Comparison of ENCODE assay signal across 10 cellular contexts in genomic region chr9:33472171-33472920, GRCh38. TPM values are rescaled to one million over a fixed set of nuclear protein-coding genes. Genes with fewer than 3 reads are reported as not detected.
DNase-seq lines count a peak whose midpoint lies in the region; ATAC-seq lines count a peak whose summit lies in the region.
"Had no signal": no experiment of that assay in that cellular context is flagged by ENCODE, and none has a peak within 500 bp of the region (broad histone marks: within the 10 kb centered on the region; RNA-seq: fewer than 3 reads in every experiment).

No MANE protein-coding gene starts in this region.

- peaks cover 5 to 47% (median 41%) of the 10 kb centered on the region in 5 donors for H3K36me3 ChIP-seq in subcutaneous abdominal adipose tissue (ENCODE audit: control insufficient read depth in 5 of 5, insufficient read depth in 5 of 5, low read length in 5 of 5)

- peak overlapping the region; percentile 91 for H3K4me3 Mint-ChIP-seq in activated T-cell treated with anti-CD3 and anti-CD28 coated beads, Interleukin-2, amount 50 U/mL, for 4 hours
- peak overlapping the region; percentile 87 for H3K4me3 Mint-ChIP-seq in activated T-helper 17 cell treated with anti-CD3 and anti-CD28 coated beads, Interleukin-2, amount 50 U/mL, for 72 hours
- H3K4me3 Mint-ChIP-seq in immature natural killer cell = peak overlapping the region; percentile 57 to 100 (median 97)

- no peaks in the 10 kb centered on the region for H3K9me3 Mint-ChIP-seq in activated T-cell treated with anti-CD3 and anti-CD28 coated beads, Interleukin-2, amount 50 U/mL, for 4 hours
- H3K9me3 Mint-ChIP-seq in activated T-helper 17 cell treated with anti-CD3 and anti-CD28 coated beads, Interleukin-2, amount 50 U/mL, for 72 hours = no peaks in the 10 kb centered on the region
- no peaks in the 10 kb centered on the region for H3K9me3 Mint-ChIP-seq in immature natural killer cell

- no peak overlapping the region for H3K27ac ChIP-seq in subcutaneous abdominal adipose tissue (ENCODE audit: low read depth, low read length)

- peak overlapping the region in 3 of 5 donors; percentile 82 to 94 (median 94) for H3K9ac ChIP-seq in subcutaneous abdominal adipose tissue (ENCODE audit: low read length in 5 of 5)

- peaks cover 30% of the 10 kb centered on the region for H3K36me3 Mint-ChIP-seq in activated T-cell treated with anti-CD3 and anti-CD28 coated beads, Interleukin-2, amount 50 U/mL, for 4 hours (ENCODE audit: insufficient read depth)
- H3K36me3 Mint-ChIP-seq in activated T-helper 17 cell treated with anti-CD3 and anti-CD28 coated beads, Interleukin-2, amount 50 U/mL, for 72 hours (ENCODE audit: low read depth) = peaks cover 57% of the 10 kb centered on the region
- H3K36me3 Mint-ChIP-seq in immature natural killer cell = peaks cover 13 to 32% (median 13%) of the 10 kb centered on the region in 3 donors

- no peaks in the 10 kb centered on the region for H3K9me3 ChIP-seq in subcutaneous abdominal adipose tissue (ENCODE audit: control insufficient read depth in 5 of 5, low read length in 5 of 5)

- no peaks in the 10 kb centered on the region for H3K27me3 Mint-ChIP-seq in activated T-cell treated with anti-CD3 and anti-CD28 coated beads, Interleukin-2, amount 50 U/mL, for 4 hours (ENCODE audit: low read depth)
- H3K27me3 Mint-ChIP-seq in activated T-helper 17 cell treated with anti-CD3 and anti-CD28 coated beads, Interleukin-2, amount 50 U/mL, for 72 hours = no peaks in the 10 kb centered on the region
- H3K27me3 Mint-ChIP-seq in immature natural killer cell (ENCODE audit: low read depth in 3 of 3) = peaks cover 6 to 8% (median 6%) of the 10 kb centered on the region in 3 donors

- no peaks in the 10 kb centered on the region for H3K27me3 ChIP-seq in subcutaneous abdominal adipose tissue (ENCODE audit: control insufficient read depth in 5 of 5, insufficient read depth in 4 of 5, low read length in 5 of 5)

- H3K4me3 ChIP-seq in subcutaneous abdominal adipose tissue (ENCODE audit: low read depth in 1 of 5, low read length in 5 of 5) = peak overlapping the region in 3 of 5 donors; percentile 27 to 96 (median 95)

- H3K4me1 Mint-ChIP-seq in activated T-cell treated with anti-CD3 and anti-CD28 coated beads, Interleukin-2, amount 50 U/mL, for 4 hours (ENCODE audit: low read depth) = peaks cover 24% of the 10 kb centered on the region
- peaks cover 6% of the 10 kb centered on the region for H3K4me1 Mint-ChIP-seq in activated T-helper 17 cell treated with anti-CD3 and anti-CD28 coated beads, Interleukin-2, amount 50 U/mL, for 72 hours
- peaks cover 20 to 36% of the 10 kb centered on the region in 2 donors for H3K4me1 Mint-ChIP-seq in immature natural killer cell

- peaks cover 4 to 26% (median 23%) of the 10 kb centered on the region in 5 donors for H3K4me1 ChIP-seq in subcutaneous abdominal adipose tissue (ENCODE audit: control insufficient read depth in 5 of 5, insufficient read depth in 5 of 5, low read length in 5 of 5)

- DNase-seq in activated T-cell treated with anti-CD3 and anti-CD28 coated beads, Interleukin-2, amount 50 U/mL, for 4 hours = no peak
- DNase-seq in activated T-cell treated with anti-CD3 and anti-CD28 coated beads, Interleukin-2, amount 50 U/mL, for 1 hour = no peak
- DNase-seq in immature natural killer cell (no peak), NCI-H1092 (lab: John Stamatoyannopoulos, UW) (no peak)
- DNase-seq: left colon, NCI-H2171 had no signal

- no peak for ATAC-seq in activated T-cell treated with anti-CD3 and anti-CD28 coated beads, Interleukin-2, amount 50 U/mL, for 4 hours
- no peak for ATAC-seq in activated T-helper 17 cell treated with anti-CD3 and anti-CD28 coated beads, Interleukin-2, amount 50 U/mL, for 72 hours (replicated peaks)
- ATAC-seq in HG02938 (IDR thresholded peaks at IDR 0.05; ENCODE audit: unreplicated experiment) (no peak), GM18520 (IDR thresholded peaks at IDR 0.05; ENCODE audit: unreplicated experiment) (no peak)
- ATAC-seq: left colon had no signal

- peak overlapping the region; percentile 89 for H3K27ac Mint-ChIP-seq in activated T-helper 17 cell treated with anti-CD3 and anti-CD28 coated beads, Interleukin-2, amount 50 U/mL, for 72 hours
- peak overlapping the region in 1 of 6 donors; percentile 22 for H3K27ac Mint-ChIP-seq in immature natural killer cell

RNA-seq across cellular contexts. Expression of gene NOL6, which starts 1.4 kb away (rescaled TPM):
- total RNA-seq in activated T-cell treated with anti-CD3 and anti-CD28 coated beads, Interleukin-2, amount 50 U/mL, for 4 hours = 100 to 1,000 TPM; 150 to 170 (median 165) TPM
- total RNA-seq in activated T-helper 17 cell treated with anti-CD3 and anti-CD28 coated beads, Interleukin-2, amount 50 U/mL, for 72 hours = 10 to 100 TPM; 25.9 to 58.3 TPM
- polyA plus RNA-seq in immature natural killer cell = 10 to 100 TPM in 2 of 3 donors, 1 to 10 TPM in 1; 9.7 to 21.7 (median 18.8) TPM

RNA-seq across cellular contexts. Expression of gene AQP3, which starts 25.0 kb away (rescaled TPM):
- 1 to 10 TPM; 4.5 to 5.5 (median 5.3) TPM for total RNA-seq in activated T-cell treated with anti-CD3 and anti-CD28 coated beads, Interleukin-2, amount 50 U/mL, for 4 hours
- total RNA-seq in activated T-helper 17 cell treated with anti-CD3 and anti-CD28 coated beads, Interleukin-2, amount 50 U/mL, for 72 hours = 10 to 100 TPM; 37.3 to 72.5 TPM
- polyA plus RNA-seq in immature natural killer cell = 1 to 10 TPM; 5.2 to 7.9 (median 5.4) TPM

RNA-seq across cellular contexts. Expression of gene ANKRD18B, which starts 51.7 kb away (rescaled TPM):
- total RNA-seq in activated T-cell treated with anti-CD3 and anti-CD28 coated beads, Interleukin-2, amount 50 U/mL, for 4 hours = 1 to 10 TPM in 1 of 3 donors, not detected in 2; 2.4 TPM
- total RNA-seq in activated T-helper 17 cell treated with anti-CD3 and anti-CD28 coated beads, Interleukin-2, amount 50 U/mL, for 72 hours = 1 to 10 TPM; 2.9 to 9.7 TPM
- not detected for polyA plus RNA-seq in immature natural killer cell

Comparison
In these comparisons a context has a peak if more than half of its experiments do, and no peak if none do; other contexts are left out.
1. RNA of gene AQP3, which starts 25.0 kb away (total RNA-seq): 37.3 to 72.5 TPM in activated T-helper 17 cell treated with anti-CD3 and anti-CD28 coated beads, Interleukin-2, amount 50 U/mL, for 72 hours; 4.5 to 5.5 TPM in activated T-cell treated with anti-CD3 and anti-CD28 coated beads, Interleukin-2, amount 50 U/mL, for 4 hours; every median in the first group is over 4 times any median in the second.
2. Peak in every context shown above with its lines, with median percentiles within 50 percentile points of each other: H3K4me3 Mint-ChIP-seq.